ENCODE assay signal across 1 cellular context in genomic region chr18:14171301-14172141, GRCh38. TPM values are rescaled to one million over a fixed set of nuclear protein-coding genes. Genes with fewer than 3 reads are reported as not detected.
"Had no signal": no experiment of that assay in that cellular context is flagged by ENCODE, and none has a peak within 500 bp of the region (broad histone marks: within the 10 kb centered on the region; RNA-seq: fewer than 3 reads in every experiment).

No MANE protein-coding gene starts in this region.

RNA-seq across cellular contexts. Expression of gene ZNF519, which starts 39.3 kb away (rescaled TPM):
- total RNA-seq: ascending aorta had no signal
